Comparison of ENCODE assay signal across 8 cellular contexts in genomic region chr18:3624818-3625716, GRCh38.
DNase-seq lines count a peak whose midpoint lies in the region; ATAC-seq and TF ChIP-seq lines count a peak whose summit lies in the region.

No MANE protein-coding gene starts in this region.

- DNase-seq in RWPE2 (ENCODE audit: low spot score) (peak; percentile 79), adipocyte (ENCODE audit: low read depth) (peak; percentile 93)
- peak; percentile 38 to 44 for DNase-seq in stimulated activated CD4-positive, alpha-beta T cell treated with anti-CD3 and anti-CD28 coated beads, Interleukin-1b, Interleukin-23, amount 100 ng/mL, for 4 hours (ENCODE audit: low read depth in 2 of 2)

- TF ChIP-seq CTCF in RWPE2 (IDR thresholded peaks at IDR 0.05; ENCODE audit: poor library complexity, severe bottlenecking), result no peak

- H3K36me3 ChIP-seq in RWPE2 (ENCODE audit: low read depth), result no peaks in the 10 kb centered on the region
- no peaks in the 10 kb centered on the region for H3K36me3 ChIP-seq in adipocyte (ENCODE audit: control insufficient read depth, insufficient read depth, low read length, severe bottlenecking)
- H3K36me3 ChIP-seq in iPS-20b (ENCODE audit: insufficient read depth, low read depth, low read length), result no peaks in the 10 kb centered on the region

- H3K4me1 ChIP-seq in RWPE2 (ENCODE audit: insufficient read depth, poor library complexity, severe bottlenecking) (peaks cover 48% of the 10 kb centered on the region), adipocyte (ENCODE audit: control insufficient read depth, insufficient read depth, low read length) (peaks cover 37% of the 10 kb centered on the region), iPS-20b (ENCODE audit: insufficient read depth, low read length) (peaks cover 31% of the 10 kb centered on the region)

- peak; percentile 54 for ATAC-seq in GM19023 (IDR thresholded peaks at IDR 0.05; ENCODE audit: unreplicated experiment)
- peak; percentile 59 for ATAC-seq in RWPE2 (ENCODE audit: low read depth)
- ATAC-seq in HG03439 (IDR thresholded peaks at IDR 0.05; ENCODE audit: unreplicated experiment), result no peak
- no peak for ATAC-seq in HG03025 (IDR thresholded peaks at IDR 0.05; ENCODE audit: low FRiP score, unreplicated experiment)
- ATAC-seq in GM18498 (IDR thresholded peaks at IDR 0.05; ENCODE audit: unreplicated experiment), result no peak

- H3K27ac ChIP-seq in RWPE2 (ENCODE audit: poor library complexity, severe bottlenecking) (peak overlapping the region; percentile 99), iPS-20b (ENCODE audit: low read length) (no peak overlapping the region)

- H3K4me3 ChIP-seq in RWPE2 (ENCODE audit: severe bottlenecking), result peak overlapping the region; percentile 9
- H3K4me3 ChIP-seq in adipocyte (ENCODE audit: low read length), result peak overlapping the region; percentile 57
- H3K4me3 ChIP-seq in iPS-20b (ENCODE audit: low read length), result no peak overlapping the region

- no peaks in the 10 kb centered on the region for H3K9me3 ChIP-seq in RWPE2 (ENCODE audit: severe bottlenecking)
- H3K9me3 ChIP-seq in adipocyte (ENCODE audit: control insufficient read depth, low read length), result no peaks in the 10 kb centered on the region
- no peaks in the 10 kb centered on the region for H3K9me3 ChIP-seq in iPS-20b (ENCODE audit: insufficient read depth, low read depth, low read length)

- peak overlapping the region; percentile 82 for H3K9ac ChIP-seq in adipocyte (ENCODE audit: low read length)
- H3K9ac ChIP-seq in iPS-20b (ENCODE audit: low read depth, low read length), result peak overlapping the region; percentile 60; the same call in 1 of the 2 replicates

- H3K27me3 ChIP-seq in RWPE2 (ENCODE audit: insufficient read depth, poor library complexity, severe bottlenecking) (no peaks in the 10 kb centered on the region), adipocyte (replicated peaks; ENCODE audit: control insufficient read depth, insufficient read depth, low read length) (no peaks in the 10 kb centered on the region), iPS-20b (ENCODE audit: insufficient read depth, low read length) (no peaks in the 10 kb centered on the region)

Comparison
In these comparisons a context has a peak if more than half of its experiments do, and no peak if none do; other contexts are left out.
1. ATAC-seq: peak in GM19023 (single experiment) and RWPE2 (single experiment); none in HG03439 (single experiment), HG03025 (single experiment) and GM18498 (single experiment).
2. DNase-seq: peak in every context shown above with its lines; median percentile 93 in adipocyte; 79 in RWPE2; 41 in stimulated activated CD4-positive, alpha-beta T cell treated with anti-CD3 and anti-CD28 coated beads, Interleukin-1b, Interleukin-23, amount 100 ng/mL, for 4 hours.